Comparison of ENCODE assay signal across 12 cellular contexts in genomic region chr5:43802651-43803050, GRCh38.
"Had no signal": no experiment of that assay in that cellular context is flagged by ENCODE, and none has a peak within 500 bp of the region (broad histone marks: within the 10 kb centered on the region; RNA-seq: fewer than 3 reads in every experiment).

No MANE protein-coding gene starts in this region.

- DNase-seq: activated CD4-positive, CD25-positive, alpha-beta regulatory T cell; activated naive CD4-positive, alpha-beta T cell; activated naive CD8-positive, alpha-beta T cell treated with anti-CD3 and anti-CD28 coated beads, Interleukin-2, amount 10 ng/mL, durations not matched to agents 7 days and 5 days; activated T-cell treated with anti-CD3 and anti-CD28 coated beads for 4 hours; anterior cingulate cortex; small intestine; stimulated activated naive CD8-positive, alpha-beta T cell treated with anti-CD3 and anti-CD28 coated beads, Interleukin-15, Interleukin-2, amounts not matched to agents 100 U/mL and 50 U/mL, for 24 hours; trophoblast cell had no signal

- H3K9me3 Mint-ChIP-seq: activated naive CD8-positive, alpha-beta T cell treated with anti-CD3 and anti-CD28 coated beads, Interleukin-2, amount 10 ng/mL, durations not matched to agents 7 days and 5 days had no signal

- H3K4me1 ChIP-seq: right atrium auricular region, suprapubic skin had no signal

- ATAC-seq: natural killer cell treated with Interleukin-12 subunit alpha and Interleukin-12 subunit beta and Interleukin-15 and Interleukin-18, amount 100 ng/mL, for 72 hours; stimulated activated naive CD8-positive, alpha-beta T cell treated with anti-CD3 and anti-CD28 coated beads, Interleukin-15, Interleukin-2, amounts not matched to agents 100 U/mL and 50 U/mL, for 24 hours had no signal

- H3K36me3 ChIP-seq: cardiac muscle cell, right atrium auricular region, suprapubic skin had no signal

- H3K4me3 ChIP-seq: cardiac muscle cell, right atrium auricular region, suprapubic skin had no signal

- H3K27ac Mint-ChIP-seq: activated naive CD8-positive, alpha-beta T cell treated with anti-CD3 and anti-CD28 coated beads, Interleukin-2, amount 10 ng/mL, durations not matched to agents 7 days and 5 days; natural killer cell treated with Interleukin-12 subunit alpha and Interleukin-12 subunit beta and Interleukin-15 and Interleukin-18, amount 100 ng/mL, for 72 hours had no signal

- H3K27me3 ChIP-seq: cardiac muscle cell, right atrium auricular region, suprapubic skin had no signal

- H3K9me3 ChIP-seq: right atrium auricular region, suprapubic skin had no signal

- H3K27ac ChIP-seq: cardiac muscle cell, right atrium auricular region, suprapubic skin had no signal

- H3K4me1 Mint-ChIP-seq: activated naive CD8-positive, alpha-beta T cell treated with anti-CD3 and anti-CD28 coated beads, Interleukin-2, amount 10 ng/mL, durations not matched to agents 7 days and 5 days had no signal

- H3K36me3 Mint-ChIP-seq: activated naive CD8-positive, alpha-beta T cell treated with anti-CD3 and anti-CD28 coated beads, Interleukin-2, amount 10 ng/mL, durations not matched to agents 7 days and 5 days; natural killer cell treated with Interleukin-12 subunit alpha and Interleukin-12 subunit beta and Interleukin-15 and Interleukin-18, amount 100 ng/mL, for 72 hours had no signal

- FAIRE-seq: small intestine had no signal

- H3K4me3 Mint-ChIP-seq: activated naive CD8-positive, alpha-beta T cell treated with anti-CD3 and anti-CD28 coated beads, Interleukin-2, amount 10 ng/mL, durations not matched to agents 7 days and 5 days; natural killer cell treated with Interleukin-12 subunit alpha and Interleukin-12 subunit beta and Interleukin-15 and Interleukin-18, amount 100 ng/mL, for 72 hours had no signal

- H3K27me3 Mint-ChIP-seq: natural killer cell treated with Interleukin-12 subunit alpha and Interleukin-12 subunit beta and Interleukin-15 and Interleukin-18, amount 100 ng/mL, for 72 hours had no signal
